Comparison of ENCODE assay signal across 8 cellular contexts in the genomic region with DNA sequence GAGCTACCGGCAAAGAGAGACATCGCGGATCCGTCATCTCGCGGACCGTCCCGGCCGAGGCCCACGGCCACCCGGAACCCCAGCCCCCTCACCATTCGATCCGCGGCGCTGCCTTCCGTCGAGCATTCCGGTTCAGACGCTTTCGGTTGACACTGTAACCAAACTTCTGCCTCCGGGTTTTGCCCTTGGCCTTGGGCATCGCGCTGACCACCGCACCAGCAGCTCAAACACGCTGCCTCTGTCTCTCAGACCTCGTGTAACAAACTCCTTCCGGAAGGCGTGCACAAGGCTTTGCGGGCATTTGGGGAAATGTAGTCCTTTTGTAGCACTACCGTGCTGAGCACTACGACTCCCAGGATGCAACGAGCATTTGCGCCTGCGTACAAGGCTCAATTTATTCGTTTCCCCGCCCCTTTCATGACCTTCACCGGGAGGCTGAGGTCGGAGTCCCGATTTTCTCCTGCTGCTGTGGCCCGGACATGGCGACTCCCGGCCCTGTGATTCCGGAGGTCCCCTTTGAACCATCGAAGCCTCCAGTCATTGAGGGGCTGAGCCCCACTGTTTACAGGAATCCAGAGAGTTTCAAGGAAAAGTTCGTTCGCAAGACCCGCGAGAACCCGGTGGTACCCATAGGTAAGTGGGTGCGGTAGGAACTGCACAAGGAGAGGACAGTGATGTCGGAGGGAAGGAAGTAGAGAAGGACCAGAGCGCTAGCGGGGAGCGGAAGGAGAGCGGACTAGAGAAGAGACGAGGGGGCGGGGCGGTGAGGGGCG. TPM values are rescaled to one million over a fixed set of nuclear protein-coding genes. Genes with fewer than 3 reads are reported as not detected.
DNase-seq lines count a peak whose midpoint lies in the region; ATAC-seq and TF ChIP-seq lines count a peak whose summit lies in the region.

A gene with protein sequence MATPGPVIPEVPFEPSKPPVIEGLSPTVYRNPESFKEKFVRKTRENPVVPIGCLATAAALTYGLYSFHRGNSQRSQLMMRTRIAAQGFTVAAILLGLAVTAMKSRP (plus strand): TSS at position 411 of the 773 bp plus-strand sequence. CDS start 69 bp downstream, at position 480.
A gene with protein sequence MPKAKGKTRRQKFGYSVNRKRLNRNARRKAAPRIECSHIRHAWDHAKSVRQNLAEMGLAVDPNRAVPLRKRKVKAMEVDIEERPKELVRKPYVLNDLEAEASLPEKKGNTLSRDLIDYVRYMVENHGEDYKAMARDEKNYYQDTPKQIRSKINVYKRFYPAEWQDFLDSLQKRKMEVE (minus strand): TSS at position 258 of the 773 bp plus-strand sequence. CDS start 59 bp downstream, at position 199.

- H3K4me1 Mint-ChIP-seq in Calu3 (ENCODE audit: low read depth, unreplicated experiment) (peaks cover 23% of the 10 kb centered on the region), endothelial cell (ENCODE audit: unreplicated experiment) (peaks cover 14% of the 10 kb centered on the region), mesothelial cell of epicardium (peaks cover 20% of the 10 kb centered on the region)

- no peaks in the 10 kb centered on the region for H3F3A ChIP-seq in OCI-LY1 (ENCODE audit: insufficient read depth, low read length)

- WGBS in HUES64: under 1% methylated on average over 59 of the region's 59 CpGs

- H3K9me3 ChIP-seq in HUES64 (ENCODE audit: insufficient read depth, low read depth, low read length) (no peaks in the 10 kb centered on the region), OCI-LY1 (ENCODE audit: low read length) (no peaks in the 10 kb centered on the region)

- H3K4me3 ChIP-seq in HUES64 (ENCODE audit: low read length) (peak within 1 kb of the TSS; percentile 90), OCI-LY1 (ENCODE audit: low read depth, low read length, poor library complexity, severe bottlenecking) (peak within 1 kb of the TSS; percentile 94)

- H3K9ac ChIP-seq in HUES64 (ENCODE audit: low read depth, low read length) (peak within 1 kb of the TSS; percentile 98), OCI-LY1 (ENCODE audit: low read length) (peak within 1 kb of the TSS; percentile 95)

- H3K36me3 Mint-ChIP-seq in Calu3 (ENCODE audit: insufficient read depth, unreplicated experiment) (peaks cover 62% of the 10 kb centered on the region), endothelial cell (ENCODE audit: low read depth, unreplicated experiment) (peaks cover 11% of the 10 kb centered on the region), mesothelial cell of epicardium (peaks cover 9% of the 10 kb centered on the region)

- peak within 1 kb of the TSS; percentile 99 for H3K27ac ChIP-seq in HUES64 (ENCODE audit: low read depth, low read length)
- peak within 1 kb of the TSS; percentile 91 for H3K27ac ChIP-seq in OCI-LY1 (ENCODE audit: low read depth, low read length, poor library complexity, severe bottlenecking)

- TF ChIP-seq CTCF in Calu3 (IDR thresholded peaks at IDR 0.05; ENCODE audit: unreplicated experiment): no peak
- no peak for TF ChIP-seq CTCF in OCI-LY1 (IDR thresholded peaks at IDR 0.05; ENCODE audit: low read length)
- no peak for TF ChIP-seq CTCF in endothelial cell (IDR thresholded peaks at IDR 0.05; ENCODE audit: unreplicated experiment)
- no peak for TF ChIP-seq CTCF in mesothelial cell of epicardium (IDR thresholded peaks at IDR 0.05; ENCODE audit: unreplicated experiment)

- H3K4me1 ChIP-seq in HUES64 (ENCODE audit: insufficient read depth, low read length): peaks cover 7% of the 10 kb centered on the region
- H3K4me1 ChIP-seq in OCI-LY1 (ENCODE audit: insufficient read depth, low read length, severe bottlenecking): peaks cover 28% of the 10 kb centered on the region

- intact Hi-C loops in Calu3 (cut with micrococcal nuclease; ENCODE audit: unreplicated experiment): no loop called here

- ATAC-seq in GM21447 (IDR thresholded peaks at IDR 0.05; ENCODE audit: unreplicated experiment): peak; percentile 92

- H3K79me2 ChIP-seq in OCI-LY1 (ENCODE audit: insufficient read depth, low read length): peaks cover 30% of the 10 kb centered on the region

- H3K9me3 Mint-ChIP-seq in Calu3 (ENCODE audit: low read depth, unreplicated experiment) (no peaks in the 10 kb centered on the region), endothelial cell (ENCODE audit: unreplicated experiment) (no peaks in the 10 kb centered on the region), mesothelial cell of epicardium (no peaks in the 10 kb centered on the region)

- DNase-seq in Calu3 (peak; percentile 99), endothelial cell (ENCODE audit: low spot score) (peak; percentile 95), mesothelial cell of epicardium (ENCODE audit: low spot score in 2 of 2, unreplicated experiment in 2 of 2) (peak; percentile 96)
- DNase-seq in activated CD8-positive, alpha-beta memory T cell treated with anti-CD3 and anti-CD28 coated beads, Interleukin-2, amount 50 U/mL, for 4 hours: peak; percentile 99
- DNase-seq in stimulated activated CD8-positive, alpha-beta memory T cell treated with anti-CD3 and anti-CD28 coated beads, Interleukin-15, amount 100 ng/mL, for 48 hours (ENCODE audit: low read depth in 2 of 2): peak; percentile 98

- H3K9me2 ChIP-seq in OCI-LY1 (ENCODE audit: low read depth, low read length): no peaks in the 10 kb centered on the region

- H3K27ac Mint-ChIP-seq in Calu3 (ENCODE audit: unreplicated experiment) (peak within 1 kb of the TSS; percentile 94), endothelial cell (ENCODE audit: unreplicated experiment) (peak within 1 kb of the TSS; percentile 96), mesothelial cell of epicardium (peak within 1 kb of the TSS; percentile 100)

- H3K4me2 ChIP-seq in OCI-LY1 (ENCODE audit: low read length): peak within 1 kb of the TSS; percentile 93

- peaks cover 46% of the 10 kb centered on the region for H3K36me3 ChIP-seq in HUES64 (ENCODE audit: insufficient read depth, low read length)
- H3K36me3 ChIP-seq in OCI-LY1 (ENCODE audit: insufficient read depth, low read length): peaks cover 78% of the 10 kb centered on the region

- H4K20me1 ChIP-seq in OCI-LY1 (ENCODE audit: insufficient read depth, low read length): no peaks in the 10 kb centered on the region

- no peak within 1 kb of the TSS for H2AFZ ChIP-seq in OCI-LY1 (ENCODE audit: low read length)

- BruUV-seq in Calu3 (replicated peaks; lab: Mats Ljungman, UMichigan): no TSS peak

- CTCF ChIA-PET in Calu3 (lab: Charles Lee): interaction anchor here (0.5 to 1.7 kb wide), 6 partner anchors 12 to 1027 kb away, joined by 3 to 5 read pairs (median 4); no protein-coding TSS in a partner anchor

- peak within 1 kb of the TSS; percentile 85 for H3K4me3 Mint-ChIP-seq in Calu3 (ENCODE audit: low read depth, unreplicated experiment)
- H3K4me3 Mint-ChIP-seq in endothelial cell (ENCODE audit: unreplicated experiment): peak within 1 kb of the TSS; percentile 98
- peak within 1 kb of the TSS; percentile 99 for H3K4me3 Mint-ChIP-seq in mesothelial cell of epicardium

- H3K27me3 ChIP-seq in HUES64 (ENCODE audit: insufficient read depth, low read length): no peaks in the 10 kb centered on the region
- H3K27me3 ChIP-seq in OCI-LY1 (ENCODE audit: insufficient read depth, low read length): no peaks in the 10 kb centered on the region

- H3K27me3 Mint-ChIP-seq in Calu3 (ENCODE audit: unreplicated experiment) (no peaks in the 10 kb centered on the region), endothelial cell (ENCODE audit: unreplicated experiment) (peaks cover 5% of the 10 kb centered on the region), mesothelial cell of epicardium (ENCODE audit: low read depth) (no peaks in the 10 kb centered on the region)

RNA-seq across cellular contexts. Expression of the first gene that starts in this region (rescaled TPM):
- 72.5 and 72.6 TPM in 2 replicates for total RNA-seq in Calu3 (2022)
- polyA plus RNA-seq in HUES64 (2013, experiment 1 of 2): 104 TPM
- polyA plus RNA-seq in HUES64 (2013, experiment 2 of 2): 123 TPM
- 88.3 TPM for total RNA-seq in endothelial cell (ENCODE audit: unreplicated experiment)
- total RNA-seq in mesothelial cell of epicardium: 81.4 to 82.5 TPM (median 81.9 TPM) in 3 replicates

RNA-seq across cellular contexts. Expression of the second gene that starts in this region (rescaled TPM):
- total RNA-seq in Calu3 (2022) (84.5 and 88.5 TPM in 2 replicates), endothelial cell (ENCODE audit: unreplicated experiment) (11.9 TPM), mesothelial cell of epicardium (23.4 to 27.7 TPM (median 26.2 TPM) in 3 replicates)
- polyA plus RNA-seq in HUES64 (2013, experiment 1 of 2): 64.0 TPM
- 47.9 TPM for polyA plus RNA-seq in HUES64 (2013, experiment 2 of 2)

Comparison
In these comparisons a context has a peak if more than half of its experiments do, and no peak if none do; other contexts are left out.
1. Peak in every context shown above with its lines: DNase-seq, ATAC-seq, H3K4me3 ChIP-seq and H3K27ac ChIP-seq.